Comparison of ENCODE assay signal across 17 cellular contexts in the genomic region with DNA sequence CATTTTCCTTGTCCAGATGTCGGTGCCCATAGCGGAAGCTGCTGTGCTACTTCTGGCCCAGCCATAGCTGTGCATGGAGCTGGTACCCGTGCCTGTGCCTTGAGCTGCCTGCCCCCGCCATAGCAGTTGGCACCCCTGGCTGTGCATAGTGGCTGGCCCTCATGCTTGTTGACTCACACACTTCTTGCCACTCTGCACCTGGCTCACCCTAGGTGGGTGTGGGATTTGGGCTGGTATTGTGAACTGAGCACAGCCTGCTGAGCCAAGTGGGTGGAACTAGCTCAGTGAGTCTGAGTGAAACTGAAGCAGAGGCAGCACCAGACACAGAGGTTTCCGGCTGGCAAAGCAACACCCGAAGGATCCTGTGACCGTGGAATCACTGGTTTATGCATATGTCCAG.
"Had no signal": no experiment of that assay in that cellular context is flagged by ENCODE, and none has a peak within 500 bp of the region (broad histone marks: within the 10 kb centered on the region; RNA-seq: fewer than 3 reads in every experiment).

No MANE protein-coding gene starts in this region.

- H3K27me3 ChIP-seq: body of pancreas, esophagus squamous epithelium, neutrophil, thyroid gland had no signal

- ATAC-seq: activated T-cell treated with anti-CD3 and anti-CD28 coated beads, Interleukin-2, amount 50 U/mL, for 72 hours; body of pancreas; natural killer cell; stimulated activated effector memory CD8-positive, alpha-beta T cell treated with anti-CD3 and anti-CD28 coated beads, Interleukin-12 subunit alpha, Interleukin-12 subunit beta, amount 100 ng/mL, for 72 hours had no signal

- H3K4me1 ChIP-seq: body of pancreas, esophagus squamous epithelium, thyroid gland had no signal

- H3K27ac ChIP-seq: body of pancreas, esophagus squamous epithelium, neutrophil, thyroid gland had no signal

- H3K9me3 ChIP-seq: body of pancreas, neutrophil, thyroid gland had no signal

- H3K27ac Mint-ChIP-seq: activated CD4-positive, alpha-beta T cell treated with anti-CD3 and anti-CD28 coated beads, Interleukin-2, amount 10 ng/mL, durations not matched to agents 7 days and 5 days; activated naive CD8-positive, alpha-beta T cell; activated T-cell treated with anti-CD3 and anti-CD28 coated beads, Interleukin-2, amount 50 U/mL, for 72 hours; natural killer cell; stimulated activated effector memory CD8-positive, alpha-beta T cell treated with anti-CD3 and anti-CD28 coated beads, Interleukin-12 subunit alpha, Interleukin-12 subunit beta, amount 100 ng/mL, for 72 hours had no signal

- H3K27me3 Mint-ChIP-seq: activated CD4-positive, alpha-beta T cell treated with anti-CD3 and anti-CD28 coated beads, Interleukin-2, amount 10 ng/mL, durations not matched to agents 7 days and 5 days; activated naive CD8-positive, alpha-beta T cell had no signal

- H3K9me3 Mint-ChIP-seq: stimulated activated effector memory CD8-positive, alpha-beta T cell treated with anti-CD3 and anti-CD28 coated beads, Interleukin-12 subunit alpha, Interleukin-12 subunit beta, amount 100 ng/mL, for 72 hours had no signal

- H3K36me3 Mint-ChIP-seq: activated naive CD8-positive, alpha-beta T cell; stimulated activated effector memory CD8-positive, alpha-beta T cell treated with anti-CD3 and anti-CD28 coated beads, Interleukin-12 subunit alpha, Interleukin-12 subunit beta, amount 100 ng/mL, for 72 hours had no signal

- H3K4me1 Mint-ChIP-seq: activated CD4-positive, alpha-beta T cell treated with anti-CD3 and anti-CD28 coated beads, Interleukin-2, amount 10 ng/mL, durations not matched to agents 7 days and 5 days; natural killer cell; stimulated activated effector memory CD8-positive, alpha-beta T cell treated with anti-CD3 and anti-CD28 coated beads, Interleukin-12 subunit alpha, Interleukin-12 subunit beta, amount 100 ng/mL, for 72 hours had no signal

- DNase-seq: activated CD4-positive, alpha-beta T cell treated with anti-CD3 and anti-CD28 coated beads, Interleukin-2, amount 10 ng/mL, durations not matched to agents 7 days and 5 days; activated CD4-positive, CD25-positive, alpha-beta regulatory T cell; activated CD8-positive, alpha-beta memory T cell treated with anti-CD3 and anti-CD28 coated beads, Interleukin-2, amount 50 U/mL, for 48 hours; activated gamma-delta T cell; activated T-cell treated with anti-CD3 and anti-CD28 coated beads, Interleukin-2, amount 50 U/mL, for 72 hours; amniotic stem cell; esophagus squamous epithelium; glutamatergic neuron; kidney glomerular epithelial cell; mesendoderm; natural killer cell; thyroid gland had no signal

- FAIRE-seq: urothelium cell line had no signal

- H3K4me3 ChIP-seq: body of pancreas, esophagus squamous epithelium, thyroid gland had no signal

- H3K36me3 ChIP-seq: esophagus squamous epithelium, neutrophil, thyroid gland had no signal

- H3K4me3 Mint-ChIP-seq: activated CD4-positive, alpha-beta T cell treated with anti-CD3 and anti-CD28 coated beads, Interleukin-2, amount 10 ng/mL, durations not matched to agents 7 days and 5 days; activated naive CD8-positive, alpha-beta T cell; activated T-cell treated with anti-CD3 and anti-CD28 coated beads, Interleukin-2, amount 50 U/mL, for 72 hours; natural killer cell; stimulated activated effector memory CD8-positive, alpha-beta T cell treated with anti-CD3 and anti-CD28 coated beads, Interleukin-12 subunit alpha, Interleukin-12 subunit beta, amount 100 ng/mL, for 72 hours had no signal
